Comparison of ENCODE assay signal across 7 cellular contexts in genomic region chr7:55411844-55412243, GRCh38.
"Had no signal": no experiment of that assay in that cellular context is flagged by ENCODE, and none has a peak within 500 bp of the region (broad histone marks: within the 10 kb centered on the region; RNA-seq: fewer than 3 reads in every experiment).

No MANE protein-coding gene starts in this region.

- DNase-seq: IMR-90, KBM-7, KG1 had no signal

- H3K4me3 ChIP-seq: K562 had no signal

- H3K4me2 ChIP-seq: KMS-11 had no signal

- H3K27ac ChIP-seq: HL-60, KMS-11 had no signal

- FAIRE-seq: HTR-8/SVneo, K562 had no signal

- ATAC-seq: K562 had no signal

- H3K9ac ChIP-seq: KMS-11 had no signal
